Comparison of ENCODE assay signal across 29 cellular contexts in the genomic region with DNA sequence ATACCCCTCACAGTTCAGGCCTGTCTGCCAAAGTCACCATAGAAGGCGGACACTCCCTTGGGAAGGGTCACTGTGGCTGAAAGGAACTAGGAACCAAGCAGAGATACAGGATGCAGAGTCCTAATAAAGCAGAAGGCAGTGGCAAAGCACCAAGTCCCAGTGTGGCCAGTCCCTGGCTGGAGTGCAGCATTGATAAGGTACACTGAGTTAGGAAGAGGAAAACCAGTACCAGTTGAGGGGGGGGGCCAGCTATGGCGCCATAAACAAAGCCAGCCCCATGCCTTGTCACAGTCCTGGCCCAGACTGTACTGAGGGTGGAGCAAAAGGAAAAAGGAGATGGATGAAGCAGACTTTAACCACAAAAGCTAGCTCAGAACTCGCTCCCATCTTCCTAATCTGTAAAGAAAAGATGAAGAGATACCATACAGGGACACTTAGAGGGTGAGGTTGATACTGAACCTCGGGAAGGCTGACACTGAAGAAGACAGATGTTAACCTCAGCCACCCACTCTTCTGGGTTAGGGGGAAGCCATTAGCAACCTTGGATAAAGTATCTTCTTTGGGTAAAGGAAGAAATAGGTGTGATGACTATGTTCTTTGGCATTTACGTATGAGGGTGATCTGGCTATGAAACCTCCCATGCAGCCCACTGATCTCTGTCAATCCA. TPM values are rescaled to one million over a fixed set of nuclear protein-coding genes. Genes with fewer than 3 reads are reported as not detected.
A peak's percentile ranks its signal among the peaks of the same experiment; 100 is the strongest.
DNase-seq lines count a peak whose midpoint lies in the region; ATAC-seq lines count a peak whose summit lies in the region.
"Had no signal": no experiment of that assay in that cellular context is flagged by ENCODE, and none has a peak within 500 bp of the region (broad histone marks: within the 10 kb centered on the region; RNA-seq: fewer than 3 reads in every experiment).

No MANE protein-coding gene starts in this region.

- peaks cover 8% of the 10 kb centered on the region for H3K36me3 Mint-ChIP-seq in activated CD4-positive, alpha-beta T cell treated with anti-CD3 and anti-CD28 coated beads for 36 hours (ENCODE audit: low read depth)
- H3K36me3 Mint-ChIP-seq in activated T-helper 17 cell treated with anti-CD3 and anti-CD28 coated beads, Interleukin-2, amount 50 U/mL, for 72 hours (ENCODE audit: low read depth), result peaks cover 13% of the 10 kb centered on the region
- H3K36me3 Mint-ChIP-seq in T-cell, result peaks cover 34% of the 10 kb centered on the region

- POLR2A ChIA-PET in activated CD4-positive, alpha-beta T cell treated with anti-CD3 and anti-CD28 coated beads for 36 hours (lab: Charles Lee), result no interaction called here
- POLR2A ChIA-PET in T-cell (lab: Charles Lee), result interaction anchor here in 1 of 2 donors (0.7 kb wide), 1 partner anchor 249 kb away, joined by 6 read pairs; no protein-coding TSS in a partner anchor

- peak; percentile 12 for ATAC-seq in activated CD4-positive, alpha-beta T cell treated with anti-CD3 and anti-CD28 coated beads for 36 hours
- ATAC-seq in activated T-helper 17 cell treated with anti-CD3 and anti-CD28 coated beads, Interleukin-2, amount 50 U/mL, for 72 hours (replicated peaks), result no peak
- ATAC-seq in left cardiac atrium (peak in 1 of 2 donors; percentile 82), T-cell (replicated peaks in 1 of 4) (no peak)
- ATAC-seq: stimulated activated effector memory CD8-positive, alpha-beta T cell treated with anti-CD3 and anti-CD28 coated beads, Interleukin-12 subunit alpha, Interleukin-12 subunit beta, amount 100 ng/mL, for 72 hours had no signal

- H3K9me3 Mint-ChIP-seq in activated CD4-positive, alpha-beta T cell treated with anti-CD3 and anti-CD28 coated beads for 36 hours (ENCODE audit: low read depth), result no peaks in the 10 kb centered on the region
- no peaks in the 10 kb centered on the region for H3K9me3 Mint-ChIP-seq in activated T-helper 17 cell treated with anti-CD3 and anti-CD28 coated beads, Interleukin-2, amount 50 U/mL, for 72 hours
- no peaks in the 10 kb centered on the region for H3K9me3 Mint-ChIP-seq in T-cell
- H3K9me3 Mint-ChIP-seq: activated naive CD8-positive, alpha-beta T cell treated with anti-CD3 and anti-CD28 coated beads, Interleukin-2, amount 10 ng/mL, durations not matched to agents 7 days and 5 days; stimulated activated effector memory CD8-positive, alpha-beta T cell treated with anti-CD3 and anti-CD28 coated beads, Interleukin-12 subunit alpha, Interleukin-12 subunit beta, amount 100 ng/mL, for 72 hours had no signal

- DNase-seq in activated CD4-positive, alpha-beta T cell treated with anti-CD3 and anti-CD28 coated beads for 36 hours, result no peak
- no peak for DNase-seq in activated CD4-positive, alpha-beta T cell treated with anti-CD3 and anti-CD28 coated beads, Interleukin-2, amount 50 U/mL, for 4 hours
- peak; percentile 22 for DNase-seq in left cardiac atrium
- DNase-seq in substantia nigra (lab: John Stamatoyannopoulos, UW), result peak in 1 of 49 donors; percentile 16
- DNase-seq in SK-N-DZ (ENCODE audit: low spot score), result no peak
- no peak for DNase-seq in mesenteric fat pad (ENCODE audit: low spot score)
- DNase-seq in T-cell, result no peak
- DNase-seq: activated CD4-positive, alpha-beta T cell treated with anti-CD3 and anti-CD28 coated beads for 4 hours; activated CD8-positive, alpha-beta memory T cell treated with anti-CD3 and anti-CD28 coated beads for 24 hours; activated gamma-delta T cell; activated naive CD8-positive, alpha-beta T cell treated with anti-CD3 and anti-CD28 coated beads, Interleukin-2, amount 10 ng/mL, durations not matched to agents 7 days and 5 days; caudate nucleus; CD4-positive, alpha-beta memory T cell; cortex of kidney; foreskin fibroblast; GOT3; kidney; mammary epithelial cell; NCI-H1417 treated with DMSO at 0.1 percent for 48 hours; NCI-H2081; NCI-H2227 treated with DMSO at 0.1 percent for 48 hours; NCI-H526 treated with DMSO at 0.1 percent for 48 hours; NK-92 treated with Interleukin-12 subunit alpha and Interleukin-12 subunit beta, amount 100 ng/mL, for 24 hours; SHP77 had no signal

- peak overlapping the region; percentile 69 for H3K27ac ChIP-seq in substantia nigra (ENCODE audit: low read depth, low read length, poor library complexity, severe bottlenecking)
- H3K27ac ChIP-seq: 22Rv1, KMS-11 had no signal

- no peaks in the 10 kb centered on the region for H3K27me3 Mint-ChIP-seq in activated CD4-positive, alpha-beta T cell treated with anti-CD3 and anti-CD28 coated beads for 36 hours
- H3K27me3 Mint-ChIP-seq in activated T-helper 17 cell treated with anti-CD3 and anti-CD28 coated beads, Interleukin-2, amount 50 U/mL, for 72 hours, result no peaks in the 10 kb centered on the region
- no peaks in the 10 kb centered on the region for H3K27me3 Mint-ChIP-seq in T-cell
- H3K27me3 Mint-ChIP-seq: activated naive CD8-positive, alpha-beta T cell treated with anti-CD3 and anti-CD28 coated beads, Interleukin-2, amount 10 ng/mL, durations not matched to agents 7 days and 5 days; CD4-positive, alpha-beta memory T cell had no signal

- H3K4me1 Mint-ChIP-seq in activated CD4-positive, alpha-beta T cell treated with anti-CD3 and anti-CD28 coated beads for 36 hours, result peaks cover 12% of the 10 kb centered on the region
- H3K4me1 Mint-ChIP-seq in activated T-helper 17 cell treated with anti-CD3 and anti-CD28 coated beads, Interleukin-2, amount 50 U/mL, for 72 hours, result peaks cover 13% of the 10 kb centered on the region
- peaks cover 23 to 39% (median 34%) of the 10 kb centered on the region in 3 donors for H3K4me1 Mint-ChIP-seq in T-cell
- H3K4me1 Mint-ChIP-seq: nephron had no signal

- CTCF ChIA-PET in activated CD4-positive, alpha-beta T cell treated with anti-CD3 and anti-CD28 coated beads for 36 hours (lab: Charles Lee), result no interaction called here
- CTCF ChIA-PET in T-cell (lab: Charles Lee), result no interaction called here

- intact Hi-C loops in activated CD4-positive, alpha-beta T cell treated with anti-CD3 and anti-CD28 coated beads for 36 hours (cut with DNase I, micrococcal nuclease), result no loop called here
- intact Hi-C loops in left cardiac atrium (cut with DNase I), result no loop called here

- no peak overlapping the region for H3K4me3 Mint-ChIP-seq in activated CD4-positive, alpha-beta T cell treated with anti-CD3 and anti-CD28 coated beads for 36 hours
- no peak overlapping the region for H3K4me3 Mint-ChIP-seq in activated T-helper 17 cell treated with anti-CD3 and anti-CD28 coated beads, Interleukin-2, amount 50 U/mL, for 72 hours
- H3K4me3 Mint-ChIP-seq in T-cell, result no peak overlapping the region
- H3K4me3 Mint-ChIP-seq: activated naive CD8-positive, alpha-beta T cell treated with anti-CD3 and anti-CD28 coated beads, Interleukin-2, amount 10 ng/mL, durations not matched to agents 7 days and 5 days; CD4-positive, alpha-beta memory T cell; nephron; stimulated activated effector memory CD8-positive, alpha-beta T cell treated with anti-CD3 and anti-CD28 coated beads, Interleukin-12 subunit alpha, Interleukin-12 subunit beta, amount 100 ng/mL, for 72 hours had no signal

- no peak overlapping the region for H3K27ac Mint-ChIP-seq in activated CD4-positive, alpha-beta T cell treated with anti-CD3 and anti-CD28 coated beads for 36 hours
- peak overlapping the region; percentile 6 for H3K27ac Mint-ChIP-seq in activated T-helper 17 cell treated with anti-CD3 and anti-CD28 coated beads, Interleukin-2, amount 50 U/mL, for 72 hours
- no peak overlapping the region for H3K27ac Mint-ChIP-seq in T-cell
- H3K27ac Mint-ChIP-seq: activated naive CD8-positive, alpha-beta T cell treated with anti-CD3 and anti-CD28 coated beads, Interleukin-2, amount 10 ng/mL, durations not matched to agents 7 days and 5 days; nephron; stimulated activated effector memory CD8-positive, alpha-beta T cell treated with anti-CD3 and anti-CD28 coated beads, Interleukin-12 subunit alpha, Interleukin-12 subunit beta, amount 100 ng/mL, for 72 hours had no signal

RNA-seq across cellular contexts. Expression of a gene that starts 7.8 kb away (rescaled TPM):
- 10 to 100 TPM; 17.4 to 18.7 TPM for total RNA-seq in activated CD4-positive, alpha-beta T cell treated with anti-CD3 and anti-CD28 coated beads for 36 hours
- total RNA-seq in activated T-helper 17 cell treated with anti-CD3 and anti-CD28 coated beads, Interleukin-2, amount 50 U/mL, for 72 hours, result 10 to 100 TPM; 11.2 to 23.0 TPM
- total RNA-seq in left cardiac atrium (10 to 100 TPM; 22.6 to 30.2 TPM), mesenteric fat pad (41.6 TPM), T-cell (10 to 100 TPM; 19.5 to 27.7 (median 22.1) TPM)
- 43.7 and 59.4 TPM in 2 replicates for polyA plus RNA-seq in SK-N-DZ (2014; cell fraction: cytosol; rRNA removed)
- polyA plus RNA-seq in SK-N-DZ (2014; cell fraction: nucleus; rRNA removed), result 41.4 and 50.6 TPM in 2 replicates

RNA-seq across cellular contexts. Expression of a gene that starts 24.6 kb away (rescaled TPM):
- total RNA-seq in activated CD4-positive, alpha-beta T cell treated with anti-CD3 and anti-CD28 coated beads for 36 hours, result 10 to 100 TPM; 24.6 to 32.7 TPM
- 10 to 100 TPM; 20.9 to 31.1 TPM for total RNA-seq in activated T-helper 17 cell treated with anti-CD3 and anti-CD28 coated beads, Interleukin-2, amount 50 U/mL, for 72 hours
- 1 to 10 TPM in 1 of 2 donors, under 1 TPM in 1; 0.73 to 1.6 TPM for total RNA-seq in left cardiac atrium
- polyA plus RNA-seq in SK-N-DZ (2014; cell fraction: cytosol; rRNA removed), result 44.3 and 56.2 TPM in 2 replicates
- 27.2 and 28.9 TPM in 2 replicates for polyA plus RNA-seq in SK-N-DZ (2014; cell fraction: nucleus; rRNA removed)
- 0.58 TPM for total RNA-seq in mesenteric fat pad
- total RNA-seq in T-cell, result 1 to 10 TPM; 1.1 to 2.8 (median 1.2) TPM

Comparison
In these comparisons a context has a peak if more than half of its experiments do, and no peak if none do; other contexts are left out.
1. RNA of a gene that starts 24.6 kb away (total RNA-seq): 24.6 to 32.7 TPM in activated CD4-positive, alpha-beta T cell treated with anti-CD3 and anti-CD28 coated beads for 36 hours and 20.9 to 31.1 TPM in activated T-helper 17 cell treated with anti-CD3 and anti-CD28 coated beads, Interleukin-2, amount 50 U/mL, for 72 hours; 0.73 to 1.6 TPM in left cardiac atrium, 1.1 to 2.8 TPM in T-cell and 0.58 TPM in mesenteric fat pad (single experiment); every median in the first group is over 4 times any median in the second.